Comparison of ENCODE assay signal across 8 cellular contexts in genomic region chr2:152336103-152336853, GRCh38. TPM values are rescaled to one million over a fixed set of nuclear protein-coding genes. Genes with fewer than 3 reads are reported as not detected.
A peak's percentile ranks its signal among the peaks of the same experiment; 100 is the strongest.
DNase-seq lines count a peak whose midpoint lies in the region; ATAC-seq and TF ChIP-seq lines count a peak whose summit lies in the region.

No MANE protein-coding gene starts in this region.

- no peak for TF ChIP-seq CTCF in upper lobe of left lung (IDR thresholded peaks at IDR 0.05)

- H3K4me3 ChIP-seq in mucosa of rectum (ENCODE audit: low read length in 2 of 2) (peak overlapping the region; percentile 76 to 80), upper lobe of left lung (peak overlapping the region; percentile 59 to 97 (median 84))

- ATAC-seq in HG02798 (IDR thresholded peaks at IDR 0.05; ENCODE audit: poor library complexity, unreplicated experiment) (peak; percentile 31), esophagus mucosa (peak; percentile 66), upper lobe of left lung (ENCODE audit: low FRiP score in 2 of 2) (peak; percentile 77 to 85)

- peak in 1 of 4 donors; percentile 67 for TF ChIP-seq POLR2A in upper lobe of left lung (IDR thresholded peaks at IDR 0.05)

- no peaks in the 10 kb centered on the region for H3K27me3 ChIP-seq in mucosa of rectum (ENCODE audit: control insufficient read depth in 2 of 2, insufficient read depth in 2 of 2, low read length in 2 of 2)
- H3K27me3 ChIP-seq in upper lobe of left lung: no peaks in the 10 kb centered on the region

- H3K4me1 ChIP-seq in mucosa of rectum (ENCODE audit: control insufficient read depth in 2 of 2, insufficient read depth in 2 of 2, low read length in 2 of 2): peaks cover 7 to 9% of the 10 kb centered on the region in 2 donors
- peaks cover 6 to 36% (median 27%) of the 10 kb centered on the region in 4 donors for H3K4me1 ChIP-seq in upper lobe of left lung

- 4% methylated on average over 35 to 42 of the region's 42 CpGs for WGBS in upper lobe of left lung, 2 donors

- H3K9me3 ChIP-seq in mucosa of rectum (ENCODE audit: control insufficient read depth in 2 of 2, low read length in 2 of 2) (no peaks in the 10 kb centered on the region), upper lobe of left lung (no peaks in the 10 kb centered on the region)

- H3K9ac ChIP-seq in mucosa of rectum (ENCODE audit: low read depth in 1 of 2, low read length in 2 of 2): peak overlapping the region; percentile 60 to 78

- no peak for TF ChIP-seq EP300 in upper lobe of left lung (IDR thresholded peaks at IDR 0.05)

- no peaks in the 10 kb centered on the region for H3K36me3 ChIP-seq in mucosa of rectum (ENCODE audit: control insufficient read depth in 2 of 2, insufficient read depth in 2 of 2, low read length in 2 of 2)
- no peaks in the 10 kb centered on the region for H3K36me3 ChIP-seq in upper lobe of left lung

- H3K27ac ChIP-seq in mucosa of rectum (ENCODE audit: low read depth in 2 of 2, low read length in 2 of 2) (peak overlapping the region; percentile 78 to 81), upper lobe of left lung (peak overlapping the region; percentile 64 to 92 (median 85))

- peak; percentile 8 for DNase-seq in NOMO-1 treated with dmso at 0.1 percent for 144 hours (lab: John Stamatoyannopoulos, UW; ENCODE audit: unreplicated experiment)
- DNase-seq in NOMO-1 treated with DMSO at 0.1 percent for 48 hours (lab: John Stamatoyannopoulos, UW; ENCODE audit: unreplicated experiment): no peak
- peak; percentile 40 for DNase-seq in SW480 (ENCODE audit: low spot score)
- peak; percentile 74 to 91 for DNase-seq in upper lobe of left lung
- no peak for DNase-seq in NCI-H1048 (lab: John Stamatoyannopoulos, UW)

RNA-seq across cellular contexts. Expression of gene FMNL2, which starts 1.3 kb away (rescaled TPM):
- total RNA-seq in esophagus mucosa (12.4 TPM), upper lobe of left lung (100 to 1,000 TPM in 1 of 6 donors, 10 to 100 TPM in 5; 49.9 to 160 (median 66.9) TPM)

Comparison
In these comparisons a context has a peak if more than half of its experiments do, and no peak if none do; other contexts are left out.
1. DNase-seq: peak in NOMO-1 treated with dmso at 0.1 percent for 144 hours (single experiment), SW480 (single experiment) and upper lobe of left lung (2 of 2); none in NOMO-1 treated with DMSO at 0.1 percent for 48 hours (single experiment) and NCI-H1048 (single experiment).
2. ATAC-seq: peak in every context shown above with its lines; median percentile 81 in upper lobe of left lung; 66 in esophagus mucosa; 31 in HG02798.